9 cellular contexts compared by ENCODE assay signal in the genomic region with DNA sequence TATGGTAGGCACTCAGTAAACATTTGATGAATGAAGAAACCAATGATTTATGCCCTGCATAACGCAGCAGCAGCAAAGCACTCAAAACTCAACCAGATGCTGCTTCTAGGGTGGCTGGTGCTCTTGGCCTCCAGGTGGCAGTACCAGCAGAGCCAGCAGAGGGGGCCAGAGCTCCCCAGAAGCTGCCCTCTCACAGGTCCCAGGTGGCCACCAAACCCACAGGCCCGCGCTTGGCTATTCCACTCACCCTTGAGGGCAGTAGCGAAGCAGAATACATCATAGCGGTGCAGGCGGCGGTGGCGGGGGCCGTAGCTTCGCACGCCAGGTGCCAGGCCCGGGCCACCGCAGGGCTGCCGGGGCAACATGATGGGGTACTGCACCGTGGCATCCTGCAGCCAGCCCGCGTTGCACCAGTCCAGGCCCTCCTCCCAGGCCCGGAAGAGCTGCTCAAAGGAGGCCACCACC. TPM values are rescaled to one million over a fixed set of nuclear protein-coding genes. Genes with fewer than 3 reads are reported as not detected.
DNase-seq lines count a peak whose midpoint lies in the region; ATAC-seq and TF ChIP-seq lines count a peak whose summit lies in the region.
"Had no signal": no experiment of that assay in that cellular context is flagged by ENCODE, and none has a peak within 500 bp of the region (broad histone marks: within the 10 kb centered on the region; RNA-seq: fewer than 3 reads in every experiment).

No MANE protein-coding gene starts in this region.

- TF ChIP-seq CTCF in esophagus muscularis mucosa (IDR thresholded peaks at IDR 0.05) = peak; percentile 41 to 68 (median 42)
- peak; percentile 70 for TF ChIP-seq CTCF in osteocyte (IDR thresholded peaks at IDR 0.05)

- peak; percentile 46 for DNase-seq in COR-L47 (lab: John Stamatoyannopoulos, UW)
- peak; percentile 67 for DNase-seq in GM19240 (ENCODE audit: insufficient read length, low spot score)
- DNase-seq in NCI-H1694 treated with DMSO at 0.1 percent for 48 hours (lab: John Stamatoyannopoulos, UW) = peak; percentile 86
- peak; percentile 40 for DNase-seq in activated CD4-positive, CD25-positive, alpha-beta regulatory T cell treated with anti-CD3 and anti-CD28 coated beads, Interleukin-2, amount 50 U/mL, for 72 hours
- no peak for DNase-seq in esophagus muscularis mucosa (ENCODE audit: extremely low spot score)
- DNase-seq in osteocyte (ENCODE audit: extremely low spot score, unreplicated experiment) = no peak

- TF ChIP-seq EP300 in esophagus muscularis mucosa (IDR thresholded peaks at IDR 0.05) = no peak

- H3K36me3 ChIP-seq in esophagus muscularis mucosa = peaks cover 0 to 11% (median 2%) of the 10 kb centered on the region in 4 donors

- H3K4me3 ChIP-seq in esophagus muscularis mucosa = no peak overlapping the region
- H3K4me3 ChIP-seq: lung had no signal

- no peaks in the 10 kb centered on the region for H3K9me3 ChIP-seq in esophagus muscularis mucosa

- H3K27me3 Mint-ChIP-seq in osteocyte (ENCODE audit: unreplicated experiment) = no peaks in the 10 kb centered on the region

- H3K27me3 ChIP-seq in esophagus muscularis mucosa = peaks cover 0 to 10% (median 0%) of the 10 kb centered on the region in 4 donors

- TF ChIP-seq POLR2A in esophagus muscularis mucosa (IDR thresholded peaks at IDR 0.05; ENCODE audit: low read depth) = no peak

- H3K4me1 Mint-ChIP-seq in osteocyte (ENCODE audit: unreplicated experiment) = no peaks in the 10 kb centered on the region

- H3K4me1 ChIP-seq in esophagus muscularis mucosa = peaks cover 0 to 4% (median 2%) of the 10 kb centered on the region in 4 donors

- no peak overlapping the region for H3K4me3 Mint-ChIP-seq in osteocyte (ENCODE audit: unreplicated experiment)

- ATAC-seq in HG03378 (IDR thresholded peaks at IDR 0.05; ENCODE audit: unreplicated experiment) = no peak
- no peak for ATAC-seq in GM18861 (IDR thresholded peaks at IDR 0.05; ENCODE audit: unreplicated experiment)

- no peaks in the 10 kb centered on the region for H3K9me3 Mint-ChIP-seq in osteocyte (ENCODE audit: unreplicated experiment)

- 82% methylated on average over 12 of the region's 18 CpGs for WGBS in esophagus muscularis mucosa

- intact Hi-C loops in esophagus muscularis mucosa (cut with DNase I) = no loop called here

- peaks cover 6% of the 10 kb centered on the region for H3K36me3 Mint-ChIP-seq in osteocyte (ENCODE audit: unreplicated experiment)

- no peak overlapping the region for H3K27ac ChIP-seq in esophagus muscularis mucosa (replicated peaks in 1 of 4)

- H3K27ac Mint-ChIP-seq in osteocyte (ENCODE audit: unreplicated experiment) = no peak overlapping the region

RNA-seq across cellular contexts. Expression of gene HAPLN3, which starts 16.6 kb away (rescaled TPM):
- 10 to 100 TPM in 2 of 4 donors, 1 to 10 TPM in 2; 5.0 to 13.4 (median 9.9) TPM for total RNA-seq in esophagus muscularis mucosa
- total RNA-seq in osteocyte = 41.3 and 41.9 TPM in 2 replicates

RNA-seq across cellular contexts. Expression of gene MFGE8, which starts 34.4 kb away (rescaled TPM):
- 100 to 1,000 TPM; 355 to 614 (median 564) TPM for total RNA-seq in esophagus muscularis mucosa
- total RNA-seq in osteocyte = 255 and 259 TPM in 2 replicates

Comparison
In these comparisons a context has a peak if more than half of its experiments do, and no peak if none do; other contexts are left out.
1. DNase-seq: peak in COR-L47 (single experiment), GM19240 (single experiment), NCI-H1694 treated with DMSO at 0.1 percent for 48 hours (single experiment) and activated CD4-positive, CD25-positive, alpha-beta regulatory T cell treated with anti-CD3 and anti-CD28 coated beads, Interleukin-2, amount 50 U/mL, for 72 hours (single experiment); none in esophagus muscularis mucosa (single experiment) and osteocyte (single experiment).